ENCODE assay signal across 10 cellular contexts in the genomic region with DNA sequence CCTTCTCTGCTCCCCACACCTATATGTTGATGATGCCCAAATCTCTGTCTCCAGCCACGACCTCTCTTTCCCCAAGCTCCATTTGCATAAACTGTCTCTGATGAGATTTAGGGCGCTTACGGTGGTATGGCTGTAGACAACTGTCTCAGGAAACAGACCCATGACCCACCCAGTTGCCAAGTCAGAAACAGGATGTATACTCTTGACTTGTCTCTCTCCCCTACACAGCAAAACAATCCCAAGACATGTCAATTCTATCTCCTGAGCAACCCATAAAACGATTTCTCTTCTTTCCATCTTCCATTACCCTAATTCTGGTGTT. TPM values are rescaled to one million over a fixed set of nuclear protein-coding genes. Genes with fewer than 3 reads are reported as not detected.
DNase-seq lines count a peak whose midpoint lies in the region; ATAC-seq and TF ChIP-seq lines count a peak whose summit lies in the region.
"Had no signal": no experiment of that assay in that cellular context is flagged by ENCODE, and none has a peak within 500 bp of the region (broad histone marks: within the 10 kb centered on the region; RNA-seq: fewer than 3 reads in every experiment).

No MANE protein-coding gene starts in this region.

- H3K27me3 Mint-ChIP-seq in activated T-cell treated with anti-CD3 and anti-CD28 coated beads, Interleukin-2, amount 50 U/mL, for 24 hours: no peaks in the 10 kb centered on the region

- 19 to 28% (median 21%) methylated on average over 4 of the region's 4 CpGs for WGBS in stomach, 5 donors

- H3K9me3 ChIP-seq in stomach: no peaks in the 10 kb centered on the region
- H3K9me3 ChIP-seq: psoas muscle had no signal

- H3K9me3 Mint-ChIP-seq in activated T-cell treated with anti-CD3 and anti-CD28 coated beads, Interleukin-2, amount 50 U/mL, for 24 hours: no peaks in the 10 kb centered on the region

- H3K27ac Mint-ChIP-seq in activated T-cell treated with anti-CD3 and anti-CD28 coated beads, Interleukin-2, amount 50 U/mL, for 24 hours: peak overlapping the region; percentile 39

- peak overlapping the region; percentile 62 for H3K4me3 Mint-ChIP-seq in activated T-cell treated with anti-CD3 and anti-CD28 coated beads, Interleukin-2, amount 50 U/mL, for 24 hours

- H3K27ac ChIP-seq in stomach: peak overlapping the region in 3 of 5 donors; percentile 3 to 67 (median 30)
- H3K27ac ChIP-seq: psoas muscle had no signal

- peaks cover 19 to 26% (median 21%) of the 10 kb centered on the region in 4 donors for H3K36me3 ChIP-seq in stomach

- TF ChIP-seq POLR2A in stomach (IDR thresholded peaks at IDR 0.05): no peak

- peak overlapping the region in 3 of 4 donors; percentile 35 to 39 (median 39) for H3K4me3 ChIP-seq in stomach

- intact Hi-C loops in stomach (cut with DNase I; ENCODE audit: low total_unique reads): loop anchor here (5.0 to 10.0 kb wide), 2 partner anchors 52 to 60 kb away; no protein-coding TSS in a partner anchor

- ATAC-seq in esophagus mucosa (peak; percentile 48), GM21576 (IDR thresholded peaks at IDR 0.05; ENCODE audit: unreplicated experiment) (no peak)

- no peak for DNase-seq in activated T-cell treated with anti-CD3 and anti-CD28 coated beads, Interleukin-2, amount 50 U/mL, for 24 hours
- no peak for DNase-seq in activated T-cell treated with anti-CD3 and anti-CD28 coated beads for 4 hours
- peak in 3 of 5 donors; percentile 12 to 62 (median 33) for DNase-seq in T-helper 1 cell
- DNase-seq in stomach: no peak
- no peak for DNase-seq in AG08395 (ENCODE audit: low spot score)
- no peak for DNase-seq in NK-92 treated with Interleukin-12 subunit alpha and Interleukin-12 subunit beta, amount 100 ng/mL, for 24 hours (lab: John Stamatoyannopoulos, UW)
- DNase-seq: kidney glomerular epithelial cell had no signal

- peaks cover 39% of the 10 kb centered on the region for H3K4me1 Mint-ChIP-seq in activated T-cell treated with anti-CD3 and anti-CD28 coated beads, Interleukin-2, amount 50 U/mL, for 24 hours (ENCODE audit: low read depth)

- H3K27me3 ChIP-seq in stomach: no peaks in the 10 kb centered on the region

- peaks cover 39% of the 10 kb centered on the region for H3K36me3 Mint-ChIP-seq in activated T-cell treated with anti-CD3 and anti-CD28 coated beads, Interleukin-2, amount 50 U/mL, for 24 hours (ENCODE audit: low read depth)

- TF ChIP-seq EP300 in stomach (IDR thresholded peaks at IDR 0.05): no peak

- H3K4me1 ChIP-seq in stomach: peaks cover 8 to 25% (median 9%) of the 10 kb centered on the region in 4 donors

- no peak for TF ChIP-seq CTCF in stomach (IDR thresholded peaks at IDR 0.05)

RNA-seq across cellular contexts. Expression of a gene that starts 13.9 kb away (rescaled TPM):
- total RNA-seq in esophagus mucosa (32.5 TPM), stomach (10 to 100 TPM; 12.7 to 39.7 (median 19.2) TPM)
- polyA plus RNA-seq in stomach: 10 to 100 TPM; 42.6 to 53.3 (median 48.9) TPM

RNA-seq across cellular contexts. Expression of a gene that starts 14.7 kb away (rescaled TPM):
- total RNA-seq in esophagus mucosa (3.5 TPM), stomach (10 to 100 TPM in 2 of 5 donors, under 1 TPM in 1, not detected in 2; 0.89 to 10.7 (median 10.5) TPM)
- polyA plus RNA-seq in stomach: 1 to 10 TPM; 4.1 to 7.1 (median 5.5) TPM

RNA-seq across cellular contexts. Expression of a gene that starts 28.9 kb away (rescaled TPM):
- total RNA-seq in esophagus mucosa: 27.1 TPM
- total RNA-seq in stomach: 10 to 100 TPM in 4 of 5 donors, 1 to 10 TPM in 1; 7.6 to 32.6 (median 28.3) TPM
- polyA plus RNA-seq in stomach: 10 to 100 TPM; 17.1 to 28.0 (median 26.8) TPM

RNA-seq across cellular contexts. Expression of a gene that starts 53.1 kb away (rescaled TPM):
- total RNA-seq in esophagus mucosa (190 TPM), stomach (100 to 1,000 TPM; 182 to 566 (median 272) TPM)
- polyA plus RNA-seq in stomach: 100 to 1,000 TPM; 120 to 300 (median 121) TPM

Comparison
In these comparisons a context has a peak if more than half of its experiments do, and no peak if none do; other contexts are left out.
1. DNase-seq: peak in T-helper 1 cell (3 of 5); none in activated T-cell treated with anti-CD3 and anti-CD28 coated beads, Interleukin-2, amount 50 U/mL, for 24 hours (single experiment), activated T-cell treated with anti-CD3 and anti-CD28 coated beads for 4 hours (single experiment), stomach (single experiment), AG08395 (single experiment) and NK-92 treated with Interleukin-12 subunit alpha and Interleukin-12 subunit beta, amount 100 ng/mL, for 24 hours (single experiment).